8 cellular contexts compared by ENCODE assay signal in the genomic region with DNA sequence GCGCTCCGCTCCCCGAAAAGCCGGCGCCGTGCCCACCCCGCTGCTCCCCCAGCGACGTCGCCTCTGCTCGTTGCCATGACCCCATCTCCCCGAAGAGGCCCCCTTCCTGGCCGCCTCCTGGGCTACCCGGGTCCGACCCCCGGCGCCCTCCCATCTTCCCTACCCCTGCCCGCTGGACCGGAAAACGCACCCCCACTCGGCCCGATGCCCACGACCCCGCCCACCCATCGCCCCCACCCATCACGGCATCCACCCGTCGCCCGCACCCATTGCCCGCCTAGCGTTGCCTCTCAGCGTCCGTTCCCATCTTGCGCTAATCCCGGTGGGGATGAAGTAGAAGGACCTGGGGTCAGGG. TPM values are rescaled to one million over a fixed set of nuclear protein-coding genes. Genes with fewer than 3 reads are reported as not detected.
DNase-seq lines count a peak whose midpoint lies in the region; ATAC-seq and TF ChIP-seq lines count a peak whose summit lies in the region.

No MANE protein-coding gene starts in this region.

- no peak for ATAC-seq in GM21576 (IDR thresholded peaks at IDR 0.05; ENCODE audit: unreplicated experiment)

- peaks cover 13% of the 10 kb centered on the region for H3K4me1 Mint-ChIP-seq in chondrocyte (ENCODE audit: low read depth)

- H3K27me3 ChIP-seq in HUES48 (ENCODE audit: control insufficient read depth, insufficient read depth, low read length) (no peaks in the 10 kb centered on the region), muscle layer of colon (ENCODE audit: control insufficient read depth in 1 of 2, insufficient read depth in 2 of 2, low read length in 2 of 2) (no peaks in the 10 kb centered on the region)

- H3K9ac ChIP-seq in HUES48 (ENCODE audit: low read depth, low read length) (no peak overlapping the region), muscle layer of colon (ENCODE audit: low read length) (peak overlapping the region; percentile 0)

- H3K4me3 ChIP-seq in AG10803 (ENCODE audit: low read length) = peak overlapping the region; percentile 71
- H3K4me3 ChIP-seq in HUES48 (ENCODE audit: low read depth, low read length) = peak overlapping the region; percentile 76
- peak overlapping the region; percentile 33 to 48 for H3K4me3 ChIP-seq in muscle layer of colon (ENCODE audit: low read depth in 1 of 2, low read length in 2 of 2)

- H3K36me3 ChIP-seq in HUES48 (ENCODE audit: control insufficient read depth, insufficient read depth, low read length) = peaks cover 57% of the 10 kb centered on the region
- peaks cover 36% of the 10 kb centered on the region for H3K36me3 ChIP-seq in muscle layer of colon (ENCODE audit: insufficient read depth, low read length)

- peaks cover 6% of the 10 kb centered on the region for H3K36me3 Mint-ChIP-seq in chondrocyte (ENCODE audit: low read depth)

- H3K27ac ChIP-seq in HUES48 (ENCODE audit: low read depth, low read length) (no peak overlapping the region), muscle layer of colon (ENCODE audit: low read depth, low read length) (peak overlapping the region; percentile 24)

- peaks cover 43% of the 10 kb centered on the region for H3K9me3 ChIP-seq in HUES48 (ENCODE audit: control insufficient read depth, insufficient read depth, low read length)
- H3K9me3 ChIP-seq in muscle layer of colon (ENCODE audit: low read length) = no peaks in the 10 kb centered on the region

- H3K9me3 Mint-ChIP-seq in chondrocyte (ENCODE audit: low read depth) = peaks cover 5% of the 10 kb centered on the region

- no peak for DNase-seq in AG10803 (ENCODE audit: low read depth)
- peak; percentile 84 for DNase-seq in chondrocyte (ENCODE audit: low spot score)
- no peak for DNase-seq in cerebellar cortex (ENCODE audit: low spot score)
- no peak for DNase-seq in NOMO-1 treated with DMSO at 0.1 percent for 48 hours (lab: John Stamatoyannopoulos, UW; ENCODE audit: unreplicated experiment)
- DNase-seq in NCI-H1092 treated with DMSO at 0.1 percent for 48 hours (lab: John Stamatoyannopoulos, UW) = no peak

- H3K4me3 Mint-ChIP-seq in chondrocyte (ENCODE audit: unreplicated experiment) = peak overlapping the region; percentile 86

- peak overlapping the region; percentile 77 for H3K27ac Mint-ChIP-seq in chondrocyte (ENCODE audit: unreplicated experiment)

- H3K4me1 ChIP-seq in HUES48 (ENCODE audit: control insufficient read depth, insufficient read depth, low read length) (no peaks in the 10 kb centered on the region), muscle layer of colon (ENCODE audit: insufficient read depth, low read length) (peaks cover 8% of the 10 kb centered on the region)

- no peaks in the 10 kb centered on the region for H3K27me3 Mint-ChIP-seq in chondrocyte (ENCODE audit: low read depth)

- TF ChIP-seq CTCF in AG10803 (conservative IDR thresholded peaks at IDR 0.05; ENCODE audit: low read length) = no peak
- TF ChIP-seq CTCF in chondrocyte (IDR thresholded peaks at IDR 0.05) = no peak

RNA-seq across cellular contexts. Expression of a gene that starts 0.4 kb away (rescaled TPM):
- 147 to 159 TPM (median 152 TPM) in 3 replicates for total RNA-seq in chondrocyte

RNA-seq across cellular contexts. Expression of a gene that starts 6.6 kb away (rescaled TPM):
- 98.3 to 108 TPM (median 106 TPM) in 3 replicates for total RNA-seq in chondrocyte

RNA-seq across cellular contexts. Expression of a gene that starts 8.9 kb away (rescaled TPM):
- 132 to 139 TPM (median 136 TPM) in 3 replicates for total RNA-seq in chondrocyte

RNA-seq across cellular contexts. Expression of a gene that starts 20.7 kb away (rescaled TPM):
- total RNA-seq in chondrocyte = 187 to 212 TPM (median 205 TPM) in 3 replicates

RNA-seq across cellular contexts. Expression of a gene that starts 26.0 kb away (rescaled TPM):
- total RNA-seq in chondrocyte = 33.4 to 39.1 TPM (median 38.7 TPM) in 3 replicates
